ENCODE assay signal across 18 cellular contexts in genomic region chr5:173763410-173763809, GRCh38.
DNase-seq lines count a peak whose midpoint lies in the region; ATAC-seq and TF ChIP-seq lines count a peak whose summit lies in the region.
"Had no signal": no experiment of that assay in that cellular context is flagged by ENCODE, and none has a peak within 500 bp of the region (broad histone marks: within the 10 kb centered on the region; RNA-seq: fewer than 3 reads in every experiment).

No MANE protein-coding gene starts in this region.

- H3K36me3 ChIP-seq in left ventricle myocardium inferior (no peaks in the 10 kb centered on the region), RWPE2 (ENCODE audit: low read depth) (no peaks in the 10 kb centered on the region), vagina (no peaks in the 10 kb centered on the region), endodermal cell (ENCODE audit: control insufficient read depth, insufficient read depth, low read length) (no peaks in the 10 kb centered on the region)

- H3K27ac Mint-ChIP-seq in nephron: peak overlapping the region; percentile 32 to 94 (median 48)
- H3K27ac Mint-ChIP-seq in endodermal cell: no peak overlapping the region

- no peak overlapping the region for H3K4me3 Mint-ChIP-seq in nephron
- no peak overlapping the region for H3K4me3 Mint-ChIP-seq in endodermal cell

- TF ChIP-seq CTCF in left ventricle myocardium inferior (IDR thresholded peaks at IDR 0.05; ENCODE audit: borderline replicate concordance) (no peak), RWPE2 (IDR thresholded peaks at IDR 0.05; ENCODE audit: poor library complexity, severe bottlenecking) (no peak), nephron (IDR thresholded peaks at IDR 0.05; ENCODE audit: unreplicated experiment in 3 of 3) (no peak), vagina (IDR thresholded peaks at IDR 0.05) (no peak), endodermal cell (conservative IDR thresholded peaks at IDR 0.05) (no peak)

- peak overlapping the region; percentile 93 for H3K27ac ChIP-seq in left ventricle myocardium inferior (replicated peaks)
- no peak overlapping the region for H3K27ac ChIP-seq in right cardiac atrium (ENCODE audit: low read length)
- peak overlapping the region; percentile 83 for H3K27ac ChIP-seq in RWPE2 (ENCODE audit: poor library complexity, severe bottlenecking)
- peak overlapping the region; percentile 87 for H3K27ac ChIP-seq in vagina
- no peak overlapping the region for H3K27ac ChIP-seq in endodermal cell (ENCODE audit: low read depth, low read length)
- H3K27ac ChIP-seq: KMS-11 had no signal

- H3K27me3 Mint-ChIP-seq in nephron (ENCODE audit: low read depth): peaks cover 19% of the 10 kb centered on the region
- peaks cover 2% of the 10 kb centered on the region for H3K27me3 Mint-ChIP-seq in endodermal cell (ENCODE audit: insufficient read depth)

- no peak overlapping the region for H3K9ac ChIP-seq in endodermal cell (ENCODE audit: extremely low read depth, low read length, poor library complexity, severe bottlenecking)
- H3K9ac ChIP-seq: KMS-11 had no signal

- H3K4me1 ChIP-seq in left ventricle myocardium inferior: peaks cover 51% of the 10 kb centered on the region
- H3K4me1 ChIP-seq in right cardiac atrium (ENCODE audit: control insufficient read depth, insufficient read depth, low read length): peaks cover 9% of the 10 kb centered on the region
- peaks cover 18% of the 10 kb centered on the region for H3K4me1 ChIP-seq in RWPE2 (ENCODE audit: insufficient read depth, poor library complexity, severe bottlenecking)
- H3K4me1 ChIP-seq in vagina: peaks cover 20% of the 10 kb centered on the region
- H3K4me1 ChIP-seq in endodermal cell (ENCODE audit: control insufficient read depth, insufficient read depth, low read length): peaks cover 3% of the 10 kb centered on the region

- no peak for DNase-seq in left ventricle myocardium inferior
- DNase-seq in right cardiac atrium: no peak
- no peak for DNase-seq in RWPE2 (ENCODE audit: low spot score)
- DNase-seq in vagina (ENCODE audit: extremely low spot score in 2 of 2): no peak
- DNase-seq in endodermal cell: no peak
- DNase-seq in NCI-H524 treated with DMSO at 0.1 percent for 48 hours (lab: John Stamatoyannopoulos, UW): no peak
- DNase-seq: 8988T, DMS 273 treated with DMSO at 0.1 percent for 48 hours, GDM1, NCI-H1092, NCI-H2081 treated with DMSO at 0.1 percent for 48 hours, NCI-H2227 treated with DMSO at 0.1 percent for 48 hours, NCI-H524, SHP77 treated with DMSO at 0.1 percent for 48 hours had no signal

- intact Hi-C loops in left ventricle myocardium inferior (cut with micrococcal nuclease): no loop called here
- intact Hi-C loops in right cardiac atrium (cut with DNase I): loop anchor here in 2 of 4 donors (10.0 kb wide), 2 partner anchors 119 to 121 kb away; partner anchors contain the start of gene CPEB4 (in 2 of the 2)
- intact Hi-C loops in vagina (cut with DNase I): no loop called here

- TF ChIP-seq POLR2A in vagina (IDR thresholded peaks at IDR 0.05): no peak

- 81% methylated on average over 8 of the region's 8 CpGs for WGBS in right cardiac atrium
- WGBS in endodermal cell (ENCODE audit: insufficient coverage in 1 of 2, insufficient read length in 1 of 2), 2 experiments: 87 to 88% methylated on average over 8 of the region's 8 CpGs

- no peaks in the 10 kb centered on the region for H3K36me3 Mint-ChIP-seq in nephron (ENCODE audit: low read depth)
- no peaks in the 10 kb centered on the region for H3K36me3 Mint-ChIP-seq in endodermal cell (ENCODE audit: low read depth)

- H3K9me3 Mint-ChIP-seq in nephron (no peaks in the 10 kb centered on the region), endodermal cell (no peaks in the 10 kb centered on the region)

- H3K27me3 ChIP-seq in left ventricle myocardium inferior (ENCODE audit: low read depth): no peaks in the 10 kb centered on the region
- no peaks in the 10 kb centered on the region for H3K27me3 ChIP-seq in right cardiac atrium (ENCODE audit: control insufficient read depth, insufficient read depth)
- no peaks in the 10 kb centered on the region for H3K27me3 ChIP-seq in RWPE2 (ENCODE audit: insufficient read depth, poor library complexity, severe bottlenecking)
- H3K27me3 ChIP-seq in vagina: no peaks in the 10 kb centered on the region
- H3K27me3 ChIP-seq in endodermal cell (ENCODE audit: control insufficient read depth, insufficient read depth, low read length, poor library complexity, severe bottlenecking): no peaks in the 10 kb centered on the region

- peaks cover 38% of the 10 kb centered on the region for H3K4me1 Mint-ChIP-seq in nephron
- H3K4me1 Mint-ChIP-seq in endodermal cell: peaks cover 22% of the 10 kb centered on the region

- H3K4me3 ChIP-seq in left ventricle myocardium inferior: no peak overlapping the region
- no peak overlapping the region for H3K4me3 ChIP-seq in right cardiac atrium (ENCODE audit: low read length)
- H3K4me3 ChIP-seq in RWPE2 (ENCODE audit: severe bottlenecking): no peak overlapping the region
- no peak overlapping the region for H3K4me3 ChIP-seq in vagina
- no peak overlapping the region for H3K4me3 ChIP-seq in endodermal cell (ENCODE audit: low read length)
- H3K4me3 ChIP-seq: GM12878 had no signal

- H3K9me3 ChIP-seq in left ventricle myocardium inferior (replicated peaks): no peaks in the 10 kb centered on the region
- H3K9me3 ChIP-seq in right cardiac atrium (ENCODE audit: control insufficient read depth, low read length): no peaks in the 10 kb centered on the region
- no peaks in the 10 kb centered on the region for H3K9me3 ChIP-seq in RWPE2 (ENCODE audit: severe bottlenecking)
- no peaks in the 10 kb centered on the region for H3K9me3 ChIP-seq in vagina
- H3K9me3 ChIP-seq in endodermal cell (ENCODE audit: control insufficient read depth, low read length): no peaks in the 10 kb centered on the region

- no peak for ATAC-seq in right cardiac atrium
- no peak for ATAC-seq in RWPE2 (ENCODE audit: low read depth)
- no peak for ATAC-seq in HG03159 (IDR thresholded peaks at IDR 0.05; ENCODE audit: unreplicated experiment)
- ATAC-seq: GM12878 had no signal

Comparison
In these comparisons a context has a peak if more than half of its experiments do, and no peak if none do; other contexts are left out.
1. H3K27ac ChIP-seq: peak in left ventricle myocardium inferior (single experiment), RWPE2 (single experiment) and vagina (single experiment); none in right cardiac atrium (single experiment) and endodermal cell (single experiment).